In genomic region chr11:15258433-15259350, GRCh38 we compare ENCODE assay signal across 8 cellular contexts.
DNase-seq lines count a peak whose midpoint lies in the region; ATAC-seq and TF ChIP-seq lines count a peak whose summit lies in the region.
"Had no signal": no experiment of that assay in that cellular context is flagged by ENCODE, and none has a peak within 500 bp of the region (broad histone marks: within the 10 kb centered on the region; RNA-seq: fewer than 3 reads in every experiment).

No MANE protein-coding gene starts in this region.

- H3K4me3 ChIP-seq in astrocyte of the cerebellum (ENCODE audit: low read depth, low read length) (no peak overlapping the region), mucosa of descending colon (no peak overlapping the region), right cardiac atrium (ENCODE audit: low read length) (no peak overlapping the region), heart left ventricle (no peak overlapping the region)
- H3K4me3 ChIP-seq: lung had no signal

- WGBS in right cardiac atrium: 35% methylated on average over 3 of the region's 3 CpGs
- 54 to 69% (median 57%) methylated on average over 3 of the region's 3 CpGs for WGBS in heart left ventricle, 4 donors

- intact Hi-C loops in mucosa of descending colon (cut with DNase I, micrococcal nuclease) (no loop called here), right cardiac atrium (cut with DNase I) (no loop called here), heart left ventricle (cut with DNase I) (no loop called here)

- no peaks in the 10 kb centered on the region for H3K4me1 ChIP-seq in mucosa of descending colon (ENCODE audit: low read depth)
- no peaks in the 10 kb centered on the region for H3K4me1 ChIP-seq in right cardiac atrium (ENCODE audit: control insufficient read depth, insufficient read depth, low read length)
- H3K4me1 ChIP-seq in heart left ventricle: peaks cover 0 to 9% (median 0%) of the 10 kb centered on the region in 12 donors

- H3K27ac ChIP-seq in right cardiac atrium (ENCODE audit: low read length) (no peak overlapping the region), heart left ventricle (no peak overlapping the region)

- ATAC-seq in GM21423 (IDR thresholded peaks at IDR 0.05; ENCODE audit: unreplicated experiment) (peak; percentile 88), mucosa of descending colon (peak; percentile 92), right cardiac atrium (no peak), heart left ventricle (no peak)

- TF ChIP-seq POLR2A in heart left ventricle (IDR thresholded peaks at IDR 0.05): no peak

- no peaks in the 10 kb centered on the region for H3K27me3 ChIP-seq in right cardiac atrium (ENCODE audit: control insufficient read depth, insufficient read depth)
- no peaks in the 10 kb centered on the region for H3K27me3 ChIP-seq in heart left ventricle

- no peaks in the 10 kb centered on the region for H3K9me3 ChIP-seq in mucosa of descending colon
- no peaks in the 10 kb centered on the region for H3K9me3 ChIP-seq in right cardiac atrium (ENCODE audit: control insufficient read depth, low read length)
- H3K9me3 ChIP-seq in heart left ventricle: no peaks in the 10 kb centered on the region

- peak; percentile 38 for TF ChIP-seq CTCF in astrocyte of the cerebellum (IDR thresholded peaks at IDR 0.05; ENCODE audit: low read depth, low read length, missing control alignments)
- TF ChIP-seq CTCF in mucosa of descending colon (IDR thresholded peaks at IDR 0.05): no peak
- TF ChIP-seq CTCF in heart left ventricle (IDR thresholded peaks at IDR 0.05): no peak

- DNase-seq in LoVo (ENCODE audit: low spot score): peak; percentile 73
- peak; percentile 18 for DNase-seq in astrocyte of the cerebellum (ENCODE audit: low read depth)
- peak in 1 of 3 donors; percentile 19 for DNase-seq in mucosa of descending colon
- DNase-seq in right cardiac atrium: no peak
- no peak for DNase-seq in heart left ventricle
- no peak for DNase-seq in activated CD4-positive, CD25-positive, alpha-beta regulatory T cell treated with anti-CD3 and anti-CD28 coated beads, Interleukin-2, amount 50 U/mL, for 72 hours

- in situ Hi-C loops in astrocyte of the cerebellum (cut with HindIII; ENCODE audit: low sequenced_read_pairs): no loop called here

- H3K36me3 ChIP-seq in mucosa of descending colon (ENCODE audit: low read depth) (no peaks in the 10 kb centered on the region), heart left ventricle (no peaks in the 10 kb centered on the region)

Comparison
In these comparisons a context has a peak if more than half of its experiments do, and no peak if none do; other contexts are left out.
1. ATAC-seq: peak in GM21423 (single experiment) and mucosa of descending colon (single experiment); none in right cardiac atrium (0 of 2) and heart left ventricle (0 of 4).
2. DNase-seq: peak in LoVo (single experiment) and astrocyte of the cerebellum (single experiment); none in right cardiac atrium (0 of 3), heart left ventricle (0 of 5) and activated CD4-positive, CD25-positive, alpha-beta regulatory T cell treated with anti-CD3 and anti-CD28 coated beads, Interleukin-2, amount 50 U/mL, for 72 hours (single experiment).